In genomic region chr17:71986886-71987285, GRCh38 we compare ENCODE assay signal across 35 cellular contexts.
"Had no signal": no experiment of that assay in that cellular context is flagged by ENCODE, and none has a peak within 500 bp of the region (broad histone marks: within the 10 kb centered on the region; RNA-seq: fewer than 3 reads in every experiment).

No MANE protein-coding gene starts in this region.

- ATAC-seq: gastroesophageal sphincter; left colon; naive thymus-derived CD4-positive, alpha-beta T cell; sciatic nerve; stimulated activated naive B cell treated with anti-CD40 and anti-IgM and Interleukin-4, amounts not matched to agents 10 μg/mL and 1 μg/mL and 100 μg/mL, for 72 hours; WTC11 had no signal

- H3K27me3 ChIP-seq: cardiac muscle cell, colonic mucosa, pancreas, stomach, thyroid gland, upper lobe of left lung had no signal

- H3K36me3 ChIP-seq: cardiac muscle cell, colonic mucosa, gastroesophageal sphincter, pancreas, prostate gland, stomach, thyroid gland, upper lobe of left lung had no signal

- H3K4me3 Mint-ChIP-seq: activated CD4-positive, alpha-beta memory T cell treated with anti-CD3 and anti-CD28 coated beads, Interleukin-2, amount 10 ng/mL, durations not matched to agents 7 days and 5 days; activated CD4-positive, alpha-beta T cell treated with anti-CD3 and anti-CD28 coated beads, Interleukin-2, amount 10 ng/mL, durations not matched to agents 7 days and 5 days; activated T-cell treated with anti-CD3 and anti-CD28 coated beads, Interleukin-2, amount 50 U/mL, for 24 hours; activated T-helper 17 cell treated with anti-CD3 and anti-CD28 coated beads, Interleukin-2, amount 50 U/mL, for 72 hours; memory B cell; naive thymus-derived CD4-positive, alpha-beta T cell; stimulated activated naive B cell treated with anti-CD40 and anti-IgM and Interleukin-4, amounts not matched to agents 10 μg/mL and 1 μg/mL and 100 μg/mL, for 72 hours; WTC11 had no signal

- H3K27ac Mint-ChIP-seq: activated CD4-positive, alpha-beta memory T cell treated with anti-CD3 and anti-CD28 coated beads, Interleukin-2, amount 10 ng/mL, durations not matched to agents 7 days and 5 days; activated CD4-positive, alpha-beta T cell treated with anti-CD3 and anti-CD28 coated beads, Interleukin-2, amount 10 ng/mL, durations not matched to agents 7 days and 5 days; activated T-cell treated with anti-CD3 and anti-CD28 coated beads, Interleukin-2, amount 50 U/mL, for 24 hours; activated T-helper 17 cell treated with anti-CD3 and anti-CD28 coated beads, Interleukin-2, amount 50 U/mL, for 72 hours; memory B cell; naive thymus-derived CD4-positive, alpha-beta T cell; stimulated activated naive B cell treated with anti-CD40 and anti-IgM and Interleukin-4, amounts not matched to agents 10 μg/mL and 1 μg/mL and 100 μg/mL, for 72 hours; WTC11 had no signal

- H3K9me3 ChIP-seq: colonic mucosa, gastroesophageal sphincter, pancreas, prostate gland, stomach, thyroid gland, upper lobe of left lung had no signal

- H3K4me1 ChIP-seq: colonic mucosa, gastroesophageal sphincter, pancreas, prostate gland, stomach, thyroid gland, upper lobe of left lung had no signal

- H3K27ac ChIP-seq: cardiac muscle cell, colonic mucosa, gastroesophageal sphincter, pancreas, prostate gland, stomach, thyroid gland, upper lobe of left lung had no signal

- H3K36me3 Mint-ChIP-seq: memory B cell; naive thymus-derived CD4-positive, alpha-beta T cell; stimulated activated naive B cell treated with anti-CD40 and anti-IgM and Interleukin-4, amounts not matched to agents 10 μg/mL and 1 μg/mL and 100 μg/mL, for 72 hours; WTC11 had no signal

- FAIRE-seq: endometrium, kidney, pancreas had no signal

- DNase-seq: activated CD4-positive, alpha-beta memory T cell treated with anti-CD3 and anti-CD28 coated beads, Interleukin-2, amount 10 ng/mL, durations not matched to agents 7 days and 5 days; activated CD4-positive, alpha-beta T cell treated with anti-CD3 and anti-CD28 coated beads for 1 hour; activated CD4-positive, alpha-beta T cell treated with anti-CD3 and anti-CD28 coated beads, Interleukin-2, amount 10 ng/mL, durations not matched to agents 7 days and 5 days; activated CD8-positive, alpha-beta memory T cell treated with anti-CD3 and anti-CD28 coated beads, Interleukin-2, amount 50 U/mL, for 48 hours; activated gamma-delta T cell treated with Interleukin-2 at 50 U/mL for 16 hours; activated naive CD4-positive, alpha-beta T cell treated with anti-CD3 and anti-CD28 coated beads, Interleukin-2, amount 50 U/mL, for 16 hours; activated T-cell treated with anti-CD3 and anti-CD28 coated beads, Interleukin-2, amount 50 U/mL, for 24 hours; amniotic stem cell; cerebellar nuclear complex; colonic mucosa; effector CD8-positive, alpha-beta T cell; erythroblast; hippocampal formation; kidney; left colon; midbrain; naive thymus-derived CD4-positive, alpha-beta T cell; pancreas; retina; stimulated activated CD4-positive, alpha-beta T cell treated with anti-CD3 and anti-CD28 coated beads, Interleukin-12 subunit alpha, Interleukin-12 subunit beta, amount 100 ng/mL, for 4 hours; stimulated activated CD4-positive, alpha-beta T cell treated with anti-CD3 and anti-CD28 coated beads, Interleukin-4, amount 100 ng/mL, for 4 hours; stimulated activated naive B cell treated with anti-CD40 and anti-IgM and Interleukin-4, amounts not matched to agents 10 μg/mL and 1 μg/mL and 100 μg/mL, for 72 hours; stomach; T-helper 2 cell; thyroid gland; upper lobe of left lung had no signal

- H3K27me3 Mint-ChIP-seq: activated CD4-positive, alpha-beta memory T cell treated with anti-CD3 and anti-CD28 coated beads, Interleukin-2, amount 10 ng/mL, durations not matched to agents 7 days and 5 days; activated CD4-positive, alpha-beta T cell treated with anti-CD3 and anti-CD28 coated beads, Interleukin-2, amount 10 ng/mL, durations not matched to agents 7 days and 5 days; activated T-cell treated with anti-CD3 and anti-CD28 coated beads, Interleukin-2, amount 50 U/mL, for 24 hours; activated T-helper 17 cell treated with anti-CD3 and anti-CD28 coated beads, Interleukin-2, amount 50 U/mL, for 72 hours; memory B cell; naive thymus-derived CD4-positive, alpha-beta T cell; stimulated activated naive B cell treated with anti-CD40 and anti-IgM and Interleukin-4, amounts not matched to agents 10 μg/mL and 1 μg/mL and 100 μg/mL, for 72 hours had no signal

- H3K4me1 Mint-ChIP-seq: activated CD4-positive, alpha-beta memory T cell treated with anti-CD3 and anti-CD28 coated beads, Interleukin-2, amount 10 ng/mL, durations not matched to agents 7 days and 5 days; activated CD4-positive, alpha-beta T cell treated with anti-CD3 and anti-CD28 coated beads, Interleukin-2, amount 10 ng/mL, durations not matched to agents 7 days and 5 days; activated T-helper 17 cell treated with anti-CD3 and anti-CD28 coated beads, Interleukin-2, amount 50 U/mL, for 72 hours; memory B cell; naive thymus-derived CD4-positive, alpha-beta T cell; stimulated activated naive B cell treated with anti-CD40 and anti-IgM and Interleukin-4, amounts not matched to agents 10 μg/mL and 1 μg/mL and 100 μg/mL, for 72 hours; WTC11 had no signal

- H3K9me3 Mint-ChIP-seq: activated CD4-positive, alpha-beta T cell treated with anti-CD3 and anti-CD28 coated beads, Interleukin-2, amount 10 ng/mL, durations not matched to agents 7 days and 5 days; activated T-helper 17 cell treated with anti-CD3 and anti-CD28 coated beads, Interleukin-2, amount 50 U/mL, for 72 hours; WTC11 had no signal

- H3K4me3 ChIP-seq: cardiac muscle cell, colonic mucosa, gastroesophageal sphincter, pancreas, prostate gland, skin epidermis, stomach, thyroid gland, upper lobe of left lung had no signal
